ENCODE assay signal across 15 cellular contexts in the genomic region with DNA sequence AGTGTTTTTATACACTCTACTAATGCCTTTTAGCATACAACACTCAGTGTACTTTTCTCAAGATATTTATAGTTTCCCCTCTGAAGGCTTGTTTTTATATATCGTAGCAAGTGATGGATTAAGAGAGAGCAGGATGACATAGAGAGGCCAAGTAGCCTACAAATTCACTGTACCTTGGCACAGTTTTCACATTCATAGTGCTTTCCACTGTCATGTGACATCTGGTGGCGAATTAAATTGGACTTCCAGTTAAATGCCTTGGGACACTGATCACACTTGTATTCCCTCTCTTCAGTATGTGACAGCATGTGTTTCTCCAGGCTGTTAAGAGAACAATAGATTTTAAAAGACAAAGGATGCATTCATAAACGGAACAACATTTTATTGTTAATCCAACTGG.
"Had no signal": no experiment of that assay in that cellular context is flagged by ENCODE, and none has a peak within 500 bp of the region (broad histone marks: within the 10 kb centered on the region; RNA-seq: fewer than 3 reads in every experiment).

No MANE protein-coding gene starts in this region.

- H3K4me1 ChIP-seq: adrenal gland, transverse colon had no signal

- H3K27me3 ChIP-seq: body of pancreas, transverse colon had no signal

- H3K4me2 ChIP-seq: smooth muscle cell had no signal

- H3K27ac ChIP-seq: adrenal gland, body of pancreas, transverse colon had no signal

- H3K4me1 Mint-ChIP-seq: activated naive CD4-positive, alpha-beta T cell treated with anti-CD3 and anti-CD28 coated beads, Interleukin-2, amount 10 ng/mL, durations not matched to agents 7 days and 5 days; central memory CD8-positive, alpha-beta T cell; immature natural killer cell; natural killer cell; stimulated activated effector memory CD8-positive, alpha-beta T cell treated with anti-CD3 and anti-CD28 coated beads, Interleukin-12 subunit alpha, Interleukin-12 subunit beta, amount 100 ng/mL, for 72 hours had no signal

- H3K36me3 ChIP-seq: adrenal gland had no signal

- H3K27me3 Mint-ChIP-seq: activated naive CD4-positive, alpha-beta T cell treated with anti-CD3 and anti-CD28 coated beads, Interleukin-2, amount 10 ng/mL, durations not matched to agents 7 days and 5 days; central memory CD8-positive, alpha-beta T cell; progenitor cell of endocrine pancreas had no signal

- H3K27ac Mint-ChIP-seq: activated naive CD4-positive, alpha-beta T cell treated with anti-CD3 and anti-CD28 coated beads, Interleukin-2, amount 10 ng/mL, durations not matched to agents 7 days and 5 days; activated T-helper 2 cell treated with anti-CD3 and anti-CD28 coated beads, Interferon-gamma antibody, Interleukin-2, Interleukin-4, amounts not matched to agents 10 μg/mL and 5 μg/mL and 100 μg/mL, durations not matched to agents 14 hours and 24 hours and 36 hours; immature natural killer cell; natural killer cell; progenitor cell of endocrine pancreas; stimulated activated effector memory CD8-positive, alpha-beta T cell treated with anti-CD3 and anti-CD28 coated beads, Interleukin-12 subunit alpha, Interleukin-12 subunit beta, amount 100 ng/mL, for 72 hours had no signal

- H3K9me3 ChIP-seq: adrenal gland, body of pancreas, transverse colon had no signal

- H3K4me3 ChIP-seq: adrenal gland, body of pancreas, smooth muscle cell, transverse colon had no signal

- H3K4me3 Mint-ChIP-seq: activated naive CD4-positive, alpha-beta T cell treated with anti-CD3 and anti-CD28 coated beads, Interleukin-2, amount 10 ng/mL, durations not matched to agents 7 days and 5 days; central memory CD8-positive, alpha-beta T cell; immature natural killer cell; natural killer cell; stimulated activated effector memory CD8-positive, alpha-beta T cell treated with anti-CD3 and anti-CD28 coated beads, Interleukin-12 subunit alpha, Interleukin-12 subunit beta, amount 100 ng/mL, for 72 hours had no signal

- H3K36me3 Mint-ChIP-seq: activated naive CD4-positive, alpha-beta T cell treated with anti-CD3 and anti-CD28 coated beads, Interleukin-2, amount 10 ng/mL, durations not matched to agents 7 days and 5 days; immature natural killer cell; natural killer cell; stimulated activated effector memory CD8-positive, alpha-beta T cell treated with anti-CD3 and anti-CD28 coated beads, Interleukin-12 subunit alpha, Interleukin-12 subunit beta, amount 100 ng/mL, for 72 hours had no signal

- H3K9me3 Mint-ChIP-seq: activated naive CD4-positive, alpha-beta T cell treated with anti-CD3 and anti-CD28 coated beads, Interleukin-2, amount 10 ng/mL, durations not matched to agents 7 days and 5 days; activated T-helper 2 cell treated with anti-CD3 and anti-CD28 coated beads, Interferon-gamma antibody, Interleukin-2, Interleukin-4, amounts not matched to agents 10 μg/mL and 5 μg/mL and 100 μg/mL, durations not matched to agents 14 hours and 24 hours and 36 hours; stimulated activated effector memory CD8-positive, alpha-beta T cell treated with anti-CD3 and anti-CD28 coated beads, Interleukin-12 subunit alpha, Interleukin-12 subunit beta, amount 100 ng/mL, for 72 hours had no signal

- DNase-seq: activated naive CD4-positive, alpha-beta T cell treated with anti-CD3 and anti-CD28 coated beads, Interleukin-2, amount 10 ng/mL, durations not matched to agents 7 days and 5 days; adrenal gland; body of pancreas; dermis blood vessel endothelial cell; erythroblast; immature natural killer cell; left cardiac atrium; natural killer cell; right cardiac atrium; transverse colon had no signal

- ATAC-seq: body of pancreas; natural killer cell; stimulated activated effector memory CD8-positive, alpha-beta T cell treated with anti-CD3 and anti-CD28 coated beads, Interleukin-12 subunit alpha, Interleukin-12 subunit beta, amount 100 ng/mL, for 72 hours had no signal
